8 cellular contexts compared by ENCODE assay signal in genomic region chr20:13784271-13784892, GRCh38. TPM values are rescaled to one million over a fixed set of nuclear protein-coding genes. Genes with fewer than 3 reads are reported as not detected.
DNase-seq lines count a peak whose midpoint lies in the region; ATAC-seq, FAIRE-seq and TF ChIP-seq lines count a peak whose summit lies in the region.

No MANE protein-coding gene starts in this region.

- no peak for FAIRE-seq in D721Med (lab: Jason Lieb, UNC)

- TF ChIP-seq CTCF in body of pancreas (IDR thresholded peaks at IDR 0.05) = no peak
- no peak for TF ChIP-seq CTCF in D721Med (IDR thresholded peaks at IDR 0.05; ENCODE audit: insufficient read depth, missing control alignments)

- peak overlapping the region in 3 of 4 donors; percentile 86 to 97 (median 93) for H3K27ac ChIP-seq in body of pancreas
- peak overlapping the region; percentile 75 for H3K27ac ChIP-seq in mesodermal cell (ENCODE audit: low read depth, low read length, severe bottlenecking)

- H3K9me3 ChIP-seq in body of pancreas = no peaks in the 10 kb centered on the region
- H3K9me3 ChIP-seq in mesodermal cell (ENCODE audit: control insufficient read depth, low read length) = no peaks in the 10 kb centered on the region

- no peak for TF ChIP-seq POLR2A in body of pancreas (IDR thresholded peaks at IDR 0.05)

- WGBS in body of pancreas, 2 donors = 0 to 1% methylated on average over 26 of the region's 26 CpGs
- WGBS in mesodermal cell (ENCODE audit: insufficient coverage in 2 of 2), 2 experiments = 0% methylated on average over 10 to 15 of the region's 26 CpGs

- no peak for DNase-seq in Right ventricle myocardium superior
- DNase-seq in Right ventricle myocardium inferior (ENCODE audit: missing footprints) = no peak
- peak in 1 of 4 donors; percentile 23 for DNase-seq in body of pancreas
- no peak for DNase-seq in cerebellum (ENCODE audit: low spot score)
- DNase-seq in NCI-H526 treated with DMSO at 0.1 percent for 48 hours (lab: John Stamatoyannopoulos, UW) = no peak
- no peak for DNase-seq in D721Med (ENCODE audit: insufficient read length, low spot score)

- intact Hi-C loops in Right ventricle myocardium superior (cut with DNase I) = loop anchor here (10.0 kb wide), 1 partner anchor 150 kb away; the partner anchor contains the start of gene TASP1
- intact Hi-C loops in Right ventricle myocardium inferior (cut with DNase I) = loop anchor here (5.0 kb wide), 1 partner anchor 47 kb away; no protein-coding TSS in a partner anchor
- intact Hi-C loops in body of pancreas (cut with DNase I) = no loop called here

- no peaks in the 10 kb centered on the region for H3K27me3 ChIP-seq in body of pancreas

- H3K36me3 ChIP-seq in body of pancreas (replicated peaks in 1 of 2; ENCODE audit: insufficient read depth in 1 of 2, low read depth in 2 of 2) (peaks cover 0 to 4% of the 10 kb centered on the region in 2 donors), mesodermal cell (ENCODE audit: control insufficient read depth, insufficient read depth, low read length) (peaks cover 43% of the 10 kb centered on the region)

- H3K4me1 ChIP-seq in body of pancreas (peaks cover 34% of the 10 kb centered on the region), mesodermal cell (ENCODE audit: control insufficient read depth, insufficient read depth, low read length, poor library complexity, severe bottlenecking) (peaks cover 3% of the 10 kb centered on the region)

- peak overlapping the region; percentile 71 to 88 for H3K4me3 ChIP-seq in body of pancreas
- H3K4me3 ChIP-seq in mesodermal cell (ENCODE audit: extremely low read depth, insufficient read depth, low read length, poor library complexity, severe bottlenecking) = peak overlapping the region; percentile 87

- peak; percentile 3 for ATAC-seq in Right ventricle myocardium superior (ENCODE audit: poor library complexity)
- no peak for ATAC-seq in Right ventricle myocardium inferior
- peak; percentile 17 for ATAC-seq in HG03354 (IDR thresholded peaks at IDR 0.05; ENCODE audit: poor library complexity, severe bottlenecking, unreplicated experiment)
- ATAC-seq in body of pancreas = peak; percentile 2

RNA-seq across cellular contexts. Expression of gene ESF1, which starts 0.3 kb away (rescaled TPM):
- total RNA-seq in Right ventricle myocardium superior (13.3 TPM), Right ventricle myocardium inferior (12.9 TPM), body of pancreas (10 to 100 TPM; 12.5 to 16.5 TPM), cerebellum (16.8 TPM)
- 13.5 TPM for polyA plus RNA-seq in mesodermal cell (2013, experiment 1 of 2)
- polyA plus RNA-seq in mesodermal cell (2013, experiment 2 of 2) = 16.3 TPM

RNA-seq across cellular contexts. Expression of gene NDUFAF5, which starts 0.4 kb away (rescaled TPM):
- total RNA-seq in Right ventricle myocardium superior = 76.0 TPM
- total RNA-seq in Right ventricle myocardium inferior = 71.6 TPM
- total RNA-seq in body of pancreas = 1 to 10 TPM; 4.4 to 6.3 TPM
- polyA plus RNA-seq in mesodermal cell (2013, experiment 1 of 2) = 24.1 TPM
- polyA plus RNA-seq in mesodermal cell (2013, experiment 2 of 2) = 19.7 TPM
- total RNA-seq in cerebellum = 39.2 TPM
